Comparison of ENCODE assay signal across 14 cellular contexts in the genomic region with DNA sequence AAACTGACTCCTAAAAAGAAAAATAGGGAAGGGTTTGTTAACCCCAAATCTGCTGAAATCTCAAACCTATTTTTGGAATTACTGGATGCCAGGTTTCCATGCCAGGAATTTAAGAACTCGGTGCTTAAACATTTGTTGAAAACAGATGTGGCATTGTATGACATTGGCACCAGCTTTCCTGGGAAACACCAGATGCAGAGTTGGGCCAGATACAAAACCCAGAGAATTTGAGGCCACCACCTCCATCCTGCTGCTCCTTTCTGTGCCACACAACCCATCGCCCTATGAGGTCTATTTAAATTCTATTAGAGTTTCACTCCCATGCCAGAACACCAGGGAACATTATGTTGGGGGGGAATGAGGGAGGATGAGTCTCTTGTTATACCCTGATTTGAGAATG.
DNase-seq lines count a peak whose midpoint lies in the region; ATAC-seq and TF ChIP-seq lines count a peak whose summit lies in the region.
"Had no signal": no experiment of that assay in that cellular context is flagged by ENCODE, and none has a peak within 500 bp of the region (broad histone marks: within the 10 kb centered on the region; RNA-seq: fewer than 3 reads in every experiment).

No MANE protein-coding gene starts in this region.

- H3K4me1 Mint-ChIP-seq in brain, result peaks cover 4% of the 10 kb centered on the region

- peak overlapping the region in 3 of 5 experiments; percentile 41 to 81 (median 48) for H3K27ac Mint-ChIP-seq in brain
- H3K27ac Mint-ChIP-seq: CD8-positive, alpha-beta T cell had no signal

- peaks cover 0 to 4% (median 0%) of the 10 kb centered on the region in 5 experiments for H3K9me3 Mint-ChIP-seq in brain
- H3K9me3 Mint-ChIP-seq: CD8-positive, alpha-beta T cell had no signal

- H3K27ac ChIP-seq in layer of hippocampus (ENCODE audit: low read depth, low read length), result peak overlapping the region; percentile 35
- H3K27ac ChIP-seq: BLaER1 treated with 17β-estradiol and CSF1 and Interleukin-3, amounts not matched to agents 10 nM and 100 nM had no signal

- peak overlapping the region in 1 of 5 experiments; percentile 31 for H3K4me3 Mint-ChIP-seq in brain
- H3K4me3 Mint-ChIP-seq: CD8-positive, alpha-beta T cell had no signal

- peaks cover 1% of the 10 kb centered on the region for H3K27me3 Mint-ChIP-seq in brain

- ATAC-seq in HG03108 (IDR thresholded peaks at IDR 0.05; ENCODE audit: unreplicated experiment) (no peak), GM21515 (IDR thresholded peaks at IDR 0.05; ENCODE audit: unreplicated experiment) (no peak)
- ATAC-seq: CD8-positive, alpha-beta T cell; Right ventricle myocardium inferior had no signal

- no peak for TF ChIP-seq CTCF in brain (conservative IDR thresholded peaks at IDR 0.05)

- H3K27me3 ChIP-seq in layer of hippocampus (ENCODE audit: control insufficient read depth, insufficient read depth, low read length), result no peaks in the 10 kb centered on the region
- H3K27me3 ChIP-seq: BLaER1 treated with 17β-estradiol and CSF1 and Interleukin-3, amounts not matched to agents 10 nM and 100 nM had no signal

- DNase-seq in NCI-H1694 (lab: John Stamatoyannopoulos, UW) (peak; percentile 59), superior temporal gyrus (ENCODE audit: extremely low spot score) (peak; percentile 72)
- no peak for DNase-seq in stimulated activated CD4-positive, alpha-beta T cell treated with anti-CD3 and anti-CD28 coated beads, Interleukin-2, amount 100 ng/mL, for 24 hours
- DNase-seq: CD8-positive, alpha-beta T cell; DMS79 treated with DMSO at 0.1 percent for 48 hours; KBM-7; NCI-H1105 treated with DMSO at 0.1 percent for 48 hours; NCI-H187 treated with DMSO at 0.1 percent for 48 hours had no signal

- H3K36me3 Mint-ChIP-seq in brain, result no peaks in the 10 kb centered on the region

Comparison
In these comparisons a context has a peak if more than half of its experiments do, and no peak if none do; other contexts are left out.
1. DNase-seq: peak in NCI-H1694 (single experiment) and superior temporal gyrus (single experiment); none in stimulated activated CD4-positive, alpha-beta T cell treated with anti-CD3 and anti-CD28 coated beads, Interleukin-2, amount 100 ng/mL, for 24 hours (0 of 2).